In genomic region chr12:113994051-113994450, GRCh38 we compare ENCODE assay signal across 24 cellular contexts.
"Had no signal": no experiment of that assay in that cellular context is flagged by ENCODE, and none has a peak within 500 bp of the region (broad histone marks: within the 10 kb centered on the region; RNA-seq: fewer than 3 reads in every experiment).

No MANE protein-coding gene starts in this region.

- DNase-seq: stimulated activated CD4-positive, alpha-beta T cell treated with anti-CD3 and anti-CD28 coated beads, Interleukin-2, amount 100 ng/mL, for 48 hours; stimulated activated CD4-positive, alpha-beta T cell treated with anti-CD3 and anti-CD28 coated beads, Interleukin-4, amount 100 ng/mL, for 1 hour; stimulated activated CD4-positive, alpha-beta T cell treated with anti-CD3 and anti-CD28 coated beads, Interleukin-4, amount 100 ng/mL, for 24 hours; stimulated activated CD4-positive, alpha-beta T cell treated with anti-CD3 and anti-CD28 coated beads, Interleukin-4, amount 100 ng/mL, for 4 hours; stimulated activated CD8-positive, alpha-beta memory T cell treated with anti-CD3 and anti-CD28 coated beads, Interleukin-4, amount 100 ng/mL, for 48 hours; stimulated activated naive B cell treated with anti-CD40 and anti-IgM and Interleukin-4, amounts not matched to agents 10 μg/mL and 1 μg/mL and 100 μg/mL, for 72 hours; stimulated activated naive CD4-positive, alpha-beta T cell; stimulated activated naive CD4-positive, alpha-beta T cell treated with Interleukin-2 at 50 U/mL for 16 hours; stimulated activated naive CD8-positive, alpha-beta T cell treated with anti-CD3 and anti-CD28 coated beads, Interleukin-15, amount 100 ng/mL, for 72 hours; stimulated activated naive CD8-positive, alpha-beta T cell treated with anti-CD3 and anti-CD28 coated beads, Interleukin-15, Interleukin-2, amounts not matched to agents 100 U/mL and 50 U/mL, for 24 hours; stomach; substantia nigra; testis; thyroid gland; tibial artery; transverse colon; trophoblast cell; upper lobe of left lung; upper lobe of right lung; uterus had no signal

- H3K27ac ChIP-seq: stomach, suprapubic skin, testis, thoracic aorta, thyroid gland, tibial artery, tibial nerve, transverse colon, upper lobe of left lung, upper lobe of right lung, uterus, vagina had no signal

- H3K9me3 ChIP-seq: stomach, suprapubic skin, testis, thoracic aorta, thyroid gland, tibial artery, tibial nerve, transverse colon, upper lobe of left lung, upper lobe of right lung, uterus, vagina had no signal

- H3K27me3 ChIP-seq: testis, thyroid gland, upper lobe of left lung, uterus, vagina had no signal

- H3K36me3 ChIP-seq: stomach, suprapubic skin, thoracic aorta, thyroid gland, tibial artery, tibial nerve, transverse colon, upper lobe of left lung, upper lobe of right lung, uterus, vagina had no signal

- H3K4me1 ChIP-seq: stomach, suprapubic skin, testis, thyroid gland, tibial artery, tibial nerve, transverse colon, upper lobe of left lung, upper lobe of right lung, uterus, vagina had no signal

- H3K4me3 ChIP-seq: stomach, suprapubic skin, testis, thoracic aorta, thyroid gland, tibial artery, tibial nerve, transverse colon, upper lobe of left lung, upper lobe of right lung, uterus, vagina had no signal
